In genomic region chr12:88187571-88187970, GRCh38 we compare ENCODE assay signal across 18 cellular contexts. TPM values are rescaled to one million over a fixed set of nuclear protein-coding genes. Genes with fewer than 3 reads are reported as not detected.
A peak's percentile ranks its signal among the peaks of the same experiment; 100 is the strongest.
DNase-seq lines count a peak whose midpoint lies in the region; ATAC-seq, FAIRE-seq and TF ChIP-seq lines count a peak whose summit lies in the region.
"Had no signal": no experiment of that assay in that cellular context is flagged by ENCODE, and none has a peak within 500 bp of the region (broad histone marks: within the 10 kb centered on the region; RNA-seq: fewer than 3 reads in every experiment).

No MANE protein-coding gene starts in this region.

- no peak overlapping the region for H2AK9ac ChIP-seq in IMR-90 (replicated peaks; ENCODE audit: low read depth, low read length, poor library complexity)

- no peak overlapping the region for H2AK5ac ChIP-seq in IMR-90 (ENCODE audit: low read depth, low read length)

- H3K9me3 ChIP-seq in HepG2 (ENCODE audit: low read length) (no peaks in the 10 kb centered on the region), right lobe of liver (no peaks in the 10 kb centered on the region), IMR-90 (ENCODE audit: control insufficient read depth, insufficient read depth, low read length) (no peaks in the 10 kb centered on the region), astrocyte (ENCODE audit: insufficient read depth, low read depth, low read length) (no peaks in the 10 kb centered on the region), esophagus muscularis mucosa (no peaks in the 10 kb centered on the region)
- H3K9me3 ChIP-seq: BE2C had no signal

- H3K27ac Mint-ChIP-seq in astrocyte (ENCODE audit: unreplicated experiment): peak overlapping the region; percentile 29
- no peak overlapping the region for H3K27ac Mint-ChIP-seq in nephron progenitor cell
- H3K27ac Mint-ChIP-seq: CD4-positive, CD25-positive, alpha-beta regulatory T cell; CD8-positive, alpha-beta memory T cell; H9 had no signal

- H4K8ac ChIP-seq in IMR-90 (ENCODE audit: low read depth in 2 of 2, low read length in 2 of 2): no peak overlapping the region

- H3K27ac ChIP-seq in HepG2 (ENCODE audit: extremely low read length, insufficient read depth, low read length) (no peak overlapping the region), right lobe of liver (no peak overlapping the region), IMR-90 (ENCODE audit: insufficient read depth, low read length) (no peak overlapping the region), astrocyte (ENCODE audit: low read depth, low read length) (no peak overlapping the region), esophagus muscularis mucosa (replicated peaks in 1 of 4) (no peak overlapping the region)

- DNase-seq in HepG2 (ENCODE audit: low spot score) (no peak), right lobe of liver (no peak), IMR-90 (no peak), astrocyte (ENCODE audit: low read depth) (no peak), nephron progenitor cell (no peak), LoVo (ENCODE audit: low spot score) (no peak), mesenteric fat pad (ENCODE audit: low spot score) (no peak), esophagus muscularis mucosa (ENCODE audit: extremely low spot score) (no peak)
- DNase-seq: BE2C; C1 segment of cervical spinal cord; CD4-positive, CD25-positive, alpha-beta regulatory T cell; CD8-positive, alpha-beta memory T cell; COR-L47; GOT3; H9 had no signal

- H2BK5ac ChIP-seq in IMR-90 (ENCODE audit: low read depth, low read length, poor library complexity, severe bottlenecking): no peak overlapping the region

- H3K9me3 Mint-ChIP-seq in astrocyte (ENCODE audit: unreplicated experiment): no peaks in the 10 kb centered on the region
- H3K9me3 Mint-ChIP-seq in nephron progenitor cell: peaks cover 14% of the 10 kb centered on the region
- H3K9me3 Mint-ChIP-seq: CD4-positive, CD25-positive, alpha-beta regulatory T cell had no signal

- WGBS in HepG2 (ENCODE audit: low lambda C conversion rate): 86% methylated on average over 2 of the region's 2 CpGs
- WGBS in right lobe of liver (ENCODE audit: insufficient coverage, low coverage, low lambda C conversion rate, missing lambda C conversion rate): 89% methylated on average over 2 of the region's 2 CpGs
- WGBS in IMR-90 (ENCODE audit: extremely low coverage in 2 of 2, insufficient read length in 1 of 2), 2 experiments: no CpG with 5 or more reads among the region's 2 CpGs
- 96% methylated on average over 2 of the region's 2 CpGs for WGBS in esophagus muscularis mucosa

- H4K5ac ChIP-seq in IMR-90 (ENCODE audit: low read depth, low read length): no peak overlapping the region

- H3K4me1 ChIP-seq in HepG2 (ENCODE audit: insufficient read depth, low read length): no peaks in the 10 kb centered on the region
- H3K4me1 ChIP-seq in right lobe of liver: no peaks in the 10 kb centered on the region
- H3K4me1 ChIP-seq in IMR-90 (ENCODE audit: control insufficient read depth, insufficient read depth, low read length): no peaks in the 10 kb centered on the region
- peaks cover 3% of the 10 kb centered on the region for H3K4me1 ChIP-seq in astrocyte (ENCODE audit: insufficient read depth, low read length)
- H3K4me1 ChIP-seq in esophagus muscularis mucosa: peaks cover 0 to 5% (median 0%) of the 10 kb centered on the region in 4 donors
- H3K4me1 ChIP-seq: BE2C had no signal

- no peak for FAIRE-seq in HepG2 (lab: Jason Lieb, UNC)
- FAIRE-seq in astrocyte (lab: Jason Lieb, UNC): no peak
- FAIRE-seq: D721Med, GM12891, K562 had no signal

- H3K27me3 Mint-ChIP-seq in astrocyte (ENCODE audit: low read depth, unreplicated experiment): no peaks in the 10 kb centered on the region
- H3K27me3 Mint-ChIP-seq in nephron progenitor cell (ENCODE audit: low read depth, poor library complexity): no peaks in the 10 kb centered on the region
- H3K27me3 Mint-ChIP-seq: CD4-positive, CD25-positive, alpha-beta regulatory T cell; CD8-positive, alpha-beta memory T cell had no signal

- no peak overlapping the region for H2BK120ac ChIP-seq in IMR-90 (ENCODE audit: low read depth, low read length)

- dilution Hi-C loops in IMR-90 (cut with HindIII; ENCODE audit: low sequenced_read_pairs, unreplicated experiment): no loop called here

- no peak overlapping the region for H3K4me3 Mint-ChIP-seq in astrocyte (ENCODE audit: unreplicated experiment)
- H3K4me3 Mint-ChIP-seq in nephron progenitor cell: no peak overlapping the region
- H3K4me3 Mint-ChIP-seq: CD4-positive, CD25-positive, alpha-beta regulatory T cell; CD8-positive, alpha-beta memory T cell; H9 had no signal

- H3K36me3 Mint-ChIP-seq in astrocyte (ENCODE audit: low read depth, unreplicated experiment): peaks cover 4% of the 10 kb centered on the region
- H3K36me3 Mint-ChIP-seq in nephron progenitor cell (ENCODE audit: low read depth): peaks cover 45% of the 10 kb centered on the region

- no peak for TF ChIP-seq EP300 in HepG2 (IDR thresholded peaks at IDR 0.05; ENCODE audit: low read depth in 2 of 2, low read length in 2 of 2)
- TF ChIP-seq EP300 in HepG2 (CRISPR knock-in tag; IDR thresholded peaks at IDR 0.05; ENCODE audit: borderline replicate concordance): no peak
- no peak for TF ChIP-seq EP300 in esophagus muscularis mucosa (IDR thresholded peaks at IDR 0.05)

- intact Hi-C loops in HepG2 (cut with micrococcal nuclease; ENCODE audit: unreplicated experiment) (no loop called here), right lobe of liver (cut with DNase I) (no loop called here), IMR-90 (cut with micrococcal nuclease) (no loop called here), esophagus muscularis mucosa (cut with DNase I) (loop anchor here (10.0 kb wide), 1 partner anchor 207 kb away; no protein-coding TSS in a partner anchor)

- in situ Hi-C loops in HepG2 (cut with HindIII; ENCODE audit: extremely low pct_ligation_motif_present, low pct_unique_long_range_greater_than_20kb): no loop called here
- in situ Hi-C loops in IMR-90 (cut with MboI; ENCODE audit: low sequenced_read_pairs): no loop called here

- H3K79me1 ChIP-seq in IMR-90 (ENCODE audit: low read depth in 1 of 2, low read length in 2 of 2): peaks cover 0 to 2% of the 10 kb centered on the region in 2 experiments; a peak in 1 of 4 replicates

- H3K4me3 ChIP-seq in HepG2 (replicated peaks in 1 of 3; ENCODE audit: insufficient read depth in 1 of 3, low read depth in 2 of 3, low read length in 3 of 3) (no peak overlapping the region), right lobe of liver (no peak overlapping the region), IMR-90 (ENCODE audit: insufficient read depth, low read depth, low read length) (no peak overlapping the region), astrocyte (ENCODE audit: insufficient read depth, low read depth, low read length) (no peak overlapping the region), esophagus muscularis mucosa (no peak overlapping the region)
- H3K4me3 ChIP-seq: K562 had no signal

- H2AFZ ChIP-seq in HepG2 (ENCODE audit: low read length): no peak overlapping the region
- H2AFZ ChIP-seq in IMR-90 (replicated peaks; ENCODE audit: low read length, poor library complexity): no peak overlapping the region
- H2AFZ ChIP-seq in astrocyte (ENCODE audit: low read depth, low read length): no peak overlapping the region

- H4K20me1 ChIP-seq in HepG2 (ENCODE audit: insufficient read depth, low read length): no peaks in the 10 kb centered on the region
- no peaks in the 10 kb centered on the region for H4K20me1 ChIP-seq in IMR-90 (ENCODE audit: insufficient read depth, low read length)
- H4K20me1 ChIP-seq in astrocyte (ENCODE audit: insufficient read depth, low read length): no peaks in the 10 kb centered on the region

- ATAC-seq in HepG2 (no peak), right lobe of liver (no peak), IMR-90 (ENCODE audit: low read depth) (no peak)
- ATAC-seq: K562 had no signal

- H2BK15ac ChIP-seq in IMR-90 (ENCODE audit: low read depth, low read length): no peak overlapping the region

- H3K4ac ChIP-seq in IMR-90 (ENCODE audit: low read depth, low read length): no peak overlapping the region

- TF ChIP-seq RAD21 in HepG2 (CRISPR knock-in tag; IDR thresholded peaks at IDR 0.05): no peak
- no peak for TF ChIP-seq RAD21 in IMR-90 (IDR thresholded peaks at IDR 0.05; ENCODE audit: low read length)

- H3K79me2 ChIP-seq in HepG2 (ENCODE audit: insufficient read depth, low read length) (no peaks in the 10 kb centered on the region), astrocyte (ENCODE audit: insufficient read depth, low read length) (no peaks in the 10 kb centered on the region)

- H3K9me1 ChIP-seq in IMR-90 (ENCODE audit: insufficient read depth, low read length): no peaks in the 10 kb centered on the region

- H4K91ac ChIP-seq in IMR-90 (ENCODE audit: insufficient read depth, low read depth, low read length): no peak overlapping the region

- H3K9ac ChIP-seq in HepG2 (ENCODE audit: insufficient read depth, low read depth, low read length) (no peak overlapping the region), IMR-90 (ENCODE audit: low read depth, low read length) (no peak overlapping the region), astrocyte (ENCODE audit: low read length) (no peak overlapping the region)

- H2BK20ac ChIP-seq in IMR-90 (ENCODE audit: low read depth, low read length): no peak overlapping the region

- no peaks in the 10 kb centered on the region; a peak in 1 of 5 replicates for H3K36me3 ChIP-seq in HepG2 (replicated peaks in 1 of 2; ENCODE audit: control insufficient read depth in 1 of 2, insufficient read depth in 2 of 2, low read length in 2 of 2)
- H3K36me3 ChIP-seq in right lobe of liver: no peaks in the 10 kb centered on the region
- no peaks in the 10 kb centered on the region for H3K36me3 ChIP-seq in IMR-90 (ENCODE audit: control insufficient read depth, insufficient read depth, low read length)
- H3K36me3 ChIP-seq in astrocyte (ENCODE audit: insufficient read depth, low read length): peaks cover 2% of the 10 kb centered on the region
- peaks cover 0 to 29% (median 15%) of the 10 kb centered on the region in 4 donors for H3K36me3 ChIP-seq in esophagus muscularis mucosa
- H3K36me3 ChIP-seq: BE2C had no signal

- BruUV-seq in HepG2 (replicated peaks; lab: Mats Ljungman, UMichigan) (no TSS peak), IMR-90 (replicated peaks; lab: Mats Ljungman, UMichigan) (no TSS peak)

- no peaks in the 10 kb centered on the region for H3K27me3 ChIP-seq in HepG2 (ENCODE audit: control insufficient read depth in 1 of 2, insufficient read depth in 2 of 2, low read length in 2 of 2)
- H3K27me3 ChIP-seq in right lobe of liver: no peaks in the 10 kb centered on the region
- H3K27me3 ChIP-seq in IMR-90 (ENCODE audit: control insufficient read depth, insufficient read depth, low read length): no peaks in the 10 kb centered on the region
- H3K27me3 ChIP-seq in astrocyte (ENCODE audit: insufficient read depth, low read length): no peaks in the 10 kb centered on the region
- H3K27me3 ChIP-seq in esophagus muscularis mucosa: no peaks in the 10 kb centered on the region
- H3K27me3 ChIP-seq: BE2C had no signal

- H3K23ac ChIP-seq in IMR-90 (ENCODE audit: low read depth, low read length): no peak overlapping the region

- TF ChIP-seq POLR2A in HepG2 (IDR thresholded peaks at IDR 0.05; ENCODE audit: insufficient read depth in 1 of 2, low read depth in 2 of 2, low read length in 2 of 2) (no peak), right lobe of liver (IDR thresholded peaks at IDR 0.05) (no peak), IMR-90 (IDR thresholded peaks at IDR 0.05; ENCODE audit: low read depth, low read length) (no peak), esophagus muscularis mucosa (IDR thresholded peaks at IDR 0.05; ENCODE audit: low read depth) (no peak)

- POLR2A ChIA-PET in HepG2 (lab: Yijun Ruan, JAX): no interaction called here
- POLR2A ChIA-PET in IMR-90 (lab: Charles Lee; ENCODE audit: unreplicated experiment): no interaction called here

- H3K4me1 Mint-ChIP-seq in astrocyte (ENCODE audit: low read depth, unreplicated experiment) (peaks cover 16% of the 10 kb centered on the region), nephron progenitor cell (no peaks in the 10 kb centered on the region)
- H3K4me1 Mint-ChIP-seq: H9 had no signal

- CTCF ChIA-PET in HepG2 (lab: Yijun Ruan, JAX; ENCODE audit: low intra/inter-chr PET ratio, low total read pairs): no interaction called here
- CTCF ChIA-PET in IMR-90 (lab: Yijun Ruan, JAX): no interaction called here

- H3K18ac ChIP-seq in IMR-90 (ENCODE audit: low read depth, low read length): no peak overlapping the region

- no peak overlapping the region for H3K56ac ChIP-seq in IMR-90 (ENCODE audit: extremely low read depth, insufficient read depth, low read length)

- H3K14ac ChIP-seq in IMR-90 (replicated peaks; ENCODE audit: low read depth, low read length): no peak overlapping the region

- no peak for TF ChIP-seq CTCF in HepG2 (CRISPR knock-in tag; IDR thresholded peaks at IDR 0.05)
- TF ChIP-seq CTCF in right lobe of liver (IDR thresholded peaks at IDR 0.05): no peak
- TF ChIP-seq CTCF in IMR-90 (conservative IDR thresholded peaks at IDR 0.05; ENCODE audit: low read depth, low read length): no peak
- no peak for TF ChIP-seq CTCF in astrocyte (IDR thresholded peaks at IDR 0.05; ENCODE audit: insufficient read depth, low read depth, low read length)
- no peak for TF ChIP-seq CTCF in nephron progenitor cell (IDR thresholded peaks at IDR 0.05)
- TF ChIP-seq CTCF in esophagus muscularis mucosa (IDR thresholded peaks at IDR 0.05): no peak

- H3K4me2 ChIP-seq in HepG2 (ENCODE audit: low read depth, low read length): no peak overlapping the region
- no peak overlapping the region for H3K4me2 ChIP-seq in IMR-90 (ENCODE audit: low read depth, low read length)
- no peak overlapping the region for H3K4me2 ChIP-seq in astrocyte (ENCODE audit: low read length)

RNA-seq across cellular contexts. Expression of gene TMTC3, which starts 45.5 kb away (rescaled TPM):
- total RNA-seq in HepG2 (2016; rRNA removed; fragmentation: Illumina TruSeq; extraction: Trizol) (18.6 and 22.5 TPM in 2 replicates), right lobe of liver (10 to 100 TPM in 4 of 6 experiments, 1 to 10 TPM in 2; 9.5 to 15.7 (median 12.8) TPM), IMR-90 (2012; rRNA removed) (44.3 and 70.8 TPM in 2 replicates), astrocyte (49.0 and 55.7 TPM in 2 replicates), mesenteric fat pad (17.9 TPM), esophagus muscularis mucosa (10 to 100 TPM; 16.9 to 22.2 (median 18.3) TPM)
- total RNA-seq in HepG2 (2016; cell fraction: cytosol; rRNA removed; fragmentation: Illumina TruSeq; extraction: Trizol; ENCODE audit: low read depth): 5.6 and 7.3 TPM in 2 replicates
- 18.4 and 24.0 TPM in 2 replicates for total RNA-seq in HepG2 (2016; cell fraction: insoluble cytoplasmic fraction; rRNA removed; fragmentation: Illumina TruSeq; extraction: Trizol)
- 8.7 and 11.5 TPM in 2 replicates for total RNA-seq in HepG2 (2016; cell fraction: membrane; rRNA removed; fragmentation: Illumina TruSeq; extraction: Trizol)
- 22.3 and 26.5 TPM in 2 replicates for total RNA-seq in HepG2 (2016; cell fraction: nucleus; rRNA removed; fragmentation: Illumina TruSeq; extraction: Trizol)
- polyA plus RNA-seq in HepG2 (2011; rRNA removed) (4.2 and 6.3 TPM in 2 replicates), IMR-90 (2012; rRNA removed) (2.8 and 3.7 TPM in 2 replicates)
- 1.8 and 3.5 TPM in 2 replicates for polyA plus RNA-seq in HepG2 (2011; cell fraction: cytosol; rRNA removed)
- polyA plus RNA-seq in HepG2 (2011; cell fraction: nucleus; rRNA removed): 0.84 and 1.2 TPM in 2 replicates
- 3.4 and 4.2 TPM in 2 replicates for polyA plus RNA-seq in HepG2 (2012)
- 0.27 and 0.31 TPM in 2 replicates for polyA plus RNA-seq in HepG2 (2016; cell fraction: cytosol; fragmentation: Illumina TruSeq; extraction: Trizol; ENCODE audit: low read depth)
- 5.5 and 6.0 TPM in 2 replicates for polyA plus RNA-seq in HepG2 (2016; cell fraction: insoluble cytoplasmic fraction; fragmentation: Illumina TruSeq; extraction: Trizol; ENCODE audit: low read depth)
- 0.89 and 1.1 TPM in 2 replicates for polyA plus RNA-seq in HepG2 (2016; cell fraction: membrane; fragmentation: Illumina TruSeq; extraction: Trizol; ENCODE audit: low read depth)
- polyA plus RNA-seq in HepG2 (2016; cell fraction: nucleus; fragmentation: Illumina TruSeq; extraction: Trizol; ENCODE audit: insufficient read depth, low read depth): 12.1 and 12.7 TPM in 2 replicates
- 18.8 and 31.6 TPM in 2 replicates for polyA minus RNA-seq in HepG2 (2011; rRNA and poly(A)+ RNA removed; ENCODE audit: low replicate concordance)
- 19.4 and 20.7 TPM in 2 replicates for polyA minus RNA-seq in HepG2 (2011; cell fraction: cytosol; rRNA and poly(A)+ RNA removed)
- 8.9 and 12.7 TPM in 2 replicates for polyA minus RNA-seq in HepG2 (2011; cell fraction: nucleus; rRNA and poly(A)+ RNA removed)
- 2.4 and 2.9 TPM in 2 replicates for polyA plus RNA-seq in IMR-90 (2012; cell fraction: cytosol; rRNA removed)
- 0.65 and 2.4 TPM in 2 replicates for polyA plus RNA-seq in IMR-90 (2012; cell fraction: nucleus; rRNA removed; ENCODE audit: low replicate concordance)

RNA-seq across cellular contexts. Expression of gene CEP290, which starts 45.7 kb away (rescaled TPM):
- total RNA-seq in HepG2 (2016; rRNA removed; fragmentation: Illumina TruSeq; extraction: Trizol) (10.8 and 13.2 TPM in 2 replicates), right lobe of liver (1 to 10 TPM; 2.4 to 4.2 (median 3.5) TPM), IMR-90 (2012; rRNA removed) (7.9 and 17.5 TPM in 2 replicates), astrocyte (19.9 and 20.1 TPM in 2 replicates), mesenteric fat pad (11.5 TPM), esophagus muscularis mucosa (10 to 100 TPM in 3 of 4 donors, 1 to 10 TPM in 1; 8.1 to 18.1 (median 13.6) TPM)
- 2.0 and 2.2 TPM in 2 replicates for total RNA-seq in HepG2 (2016; cell fraction: cytosol; rRNA removed; fragmentation: Illumina TruSeq; extraction: Trizol; ENCODE audit: low read depth)
- total RNA-seq in HepG2 (2016; cell fraction: insoluble cytoplasmic fraction; rRNA removed; fragmentation: Illumina TruSeq; extraction: Trizol): 9.7 and 9.8 TPM in 2 replicates
- total RNA-seq in HepG2 (2016; cell fraction: membrane; rRNA removed; fragmentation: Illumina TruSeq; extraction: Trizol): 3.1 and 4.5 TPM in 2 replicates
- 23.2 and 24.7 TPM in 2 replicates for total RNA-seq in HepG2 (2016; cell fraction: nucleus; rRNA removed; fragmentation: Illumina TruSeq; extraction: Trizol)
- polyA plus RNA-seq in HepG2 (2011; rRNA removed) (2.4 TPM in 2 replicates), IMR-90 (2012; rRNA removed) (4.3 and 4.4 TPM in 2 replicates)
- polyA plus RNA-seq in HepG2 (2011; cell fraction: cytosol; rRNA removed): 1.9 and 2.8 TPM in 2 replicates
- 11.0 and 11.1 TPM in 2 replicates for polyA plus RNA-seq in HepG2 (2011; cell fraction: nucleus; rRNA removed)
- polyA plus RNA-seq in HepG2 (2012): 4.3 and 4.8 TPM in 2 replicates
- 0.49 and 0.53 TPM in 2 replicates for polyA plus RNA-seq in HepG2 (2016; cell fraction: cytosol; fragmentation: Illumina TruSeq; extraction: Trizol; ENCODE audit: low read depth)
- polyA plus RNA-seq in HepG2 (2016; cell fraction: insoluble cytoplasmic fraction; fragmentation: Illumina TruSeq; extraction: Trizol; ENCODE audit: low read depth): 7.8 and 10.1 TPM in 2 replicates
- 0.85 and 1.5 TPM in 2 replicates for polyA plus RNA-seq in HepG2 (2016; cell fraction: membrane; fragmentation: Illumina TruSeq; extraction: Trizol; ENCODE audit: low read depth)
- 15.0 and 17.1 TPM in 2 replicates for polyA plus RNA-seq in HepG2 (2016; cell fraction: nucleus; fragmentation: Illumina TruSeq; extraction: Trizol; ENCODE audit: insufficient read depth, low read depth)
- 2.2 and 3.1 TPM in 2 replicates for polyA minus RNA-seq in HepG2 (2011; rRNA and poly(A)+ RNA removed; ENCODE audit: low replicate concordance)
- polyA minus RNA-seq in HepG2 (2011; cell fraction: cytosol; rRNA and poly(A)+ RNA removed): 3.3 and 4.1 TPM in 2 replicates
- polyA minus RNA-seq in HepG2 (2011; cell fraction: nucleus; rRNA and poly(A)+ RNA removed): 40.8 and 41.8 TPM in 2 replicates
- 0.98 and 1.9 TPM in 2 replicates for polyA plus RNA-seq in IMR-90 (2012; cell fraction: cytosol; rRNA removed)
- 1.9 and 6.9 TPM in 2 replicates for polyA plus RNA-seq in IMR-90 (2012; cell fraction: nucleus; rRNA removed; ENCODE audit: low replicate concordance)
